ENCODE assay signal across 9 cellular contexts in the genomic region with DNA sequence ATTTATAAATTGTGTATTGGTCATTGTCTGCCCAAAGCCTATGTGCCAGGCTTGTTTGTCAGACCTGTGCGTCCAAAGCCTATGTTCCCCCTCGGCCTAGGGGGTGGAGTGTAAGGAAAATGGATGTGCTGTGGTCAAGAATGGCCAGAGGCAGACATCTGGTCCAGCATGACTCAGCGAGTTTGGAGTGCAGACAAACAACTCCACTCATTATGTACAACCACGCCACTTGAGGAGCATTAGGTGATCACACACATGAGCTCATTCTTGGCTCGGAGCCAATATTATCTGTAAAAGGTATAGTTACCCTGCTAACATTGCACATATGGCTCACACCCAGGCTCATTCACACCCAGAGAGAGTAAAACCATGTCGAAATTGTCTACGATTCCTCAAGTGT.
DNase-seq lines count a peak whose midpoint lies in the region; ATAC-seq, FAIRE-seq and TF ChIP-seq lines count a peak whose summit lies in the region.
"Had no signal": no experiment of that assay in that cellular context is flagged by ENCODE, and none has a peak within 500 bp of the region (broad histone marks: within the 10 kb centered on the region; RNA-seq: fewer than 3 reads in every experiment).

No MANE protein-coding gene starts in this region.

- no peak overlapping the region for H4K91ac ChIP-seq in mesenchymal stem cell (ENCODE audit: low read length)

- H4K8ac ChIP-seq in mesenchymal stem cell (ENCODE audit: low read length), result no peak overlapping the region

- H3K4me2 ChIP-seq in mesenchymal stem cell (ENCODE audit: low read length, poor library complexity, severe bottlenecking), result no peak overlapping the region

- H3K4me3 ChIP-seq in adipocyte (ENCODE audit: low read length) (no peak overlapping the region), mesenchymal stem cell (ENCODE audit: insufficient read depth in 1 of 2, low read depth in 1 of 2, low read length in 2 of 2) (no peak overlapping the region)
- H3K4me3 ChIP-seq: adrenal gland had no signal

- H2BK120ac ChIP-seq in mesenchymal stem cell (ENCODE audit: low read depth, low read length), result no peak overlapping the region

- TF ChIP-seq CTCF in D721Med (IDR thresholded peaks at IDR 0.05; ENCODE audit: insufficient read depth, missing control alignments), result no peak

- 72% methylated on average over 7 of the region's 7 CpGs for WGBS in mesenchymal stem cell

- no peak for FAIRE-seq in D721Med (lab: Jason Lieb, UNC)

- H3K9me3 ChIP-seq in adipocyte (ENCODE audit: control insufficient read depth, low read length), result no peaks in the 10 kb centered on the region
- H3K9me3 ChIP-seq in mesenchymal stem cell (ENCODE audit: control insufficient read depth, low read length), result no peaks in the 10 kb centered on the region
- H3K9me3 ChIP-seq: adrenal gland had no signal

- H3K27ac ChIP-seq in mesenchymal stem cell (ENCODE audit: low read length, poor library complexity, severe bottlenecking), result peak overlapping the region; percentile 11
- H3K27ac ChIP-seq: adrenal gland had no signal

- peak overlapping the region in 1 of 2 experiments; percentile 26 for H3K4ac ChIP-seq in mesenchymal stem cell (ENCODE audit: low read depth in 1 of 2, low read length in 2 of 2)

- no peaks in the 10 kb centered on the region for H3K4me1 ChIP-seq in adipocyte (ENCODE audit: control insufficient read depth, insufficient read depth, low read length)
- peaks cover 7% of the 10 kb centered on the region for H3K4me1 ChIP-seq in mesenchymal stem cell (ENCODE audit: control insufficient read depth, insufficient read depth, low read depth, low read length)
- H3K4me1 ChIP-seq: adrenal gland had no signal

- H2AK5ac ChIP-seq in mesenchymal stem cell (ENCODE audit: low read length, severe bottlenecking), result no peak overlapping the region

- H3K18ac ChIP-seq in mesenchymal stem cell (ENCODE audit: low read depth in 1 of 2, low read length in 2 of 2), result no peak overlapping the region

- DNase-seq in GM04504 (ENCODE audit: low read depth) (peak; percentile 14), NCI-H2029 treated with DMSO at 0.1 percent for 48 hours (lab: John Stamatoyannopoulos, UW) (peak; percentile 99), adipocyte (ENCODE audit: low read depth) (peak; percentile 19), mesenchymal stem cell (peak; percentile 77), GDM1 (lab: John Stamatoyannopoulos, UW) (no peak), D721Med (ENCODE audit: insufficient read length, low spot score) (no peak)
- DNase-seq in stimulated activated CD4-positive, alpha-beta T cell treated with anti-CD3 and anti-CD28 coated beads, Interleukin-12 subunit alpha, Interleukin-12 subunit beta, amount 100 ng/mL, for 4 hours, result no peak
- DNase-seq: adrenal gland had no signal

- no peaks in the 10 kb centered on the region for H3K79me1 ChIP-seq in mesenchymal stem cell (replicated peaks; ENCODE audit: low read length, poor library complexity, severe bottlenecking)

- no peak overlapping the region for H2BK15ac ChIP-seq in mesenchymal stem cell (ENCODE audit: low read depth, poor library complexity, severe bottlenecking)

- no peak overlapping the region for H2AFZ ChIP-seq in mesenchymal stem cell (ENCODE audit: low read depth, low read length)

- H3K36me3 ChIP-seq in adipocyte (ENCODE audit: control insufficient read depth, insufficient read depth, low read length, severe bottlenecking) (no peaks in the 10 kb centered on the region), mesenchymal stem cell (ENCODE audit: control insufficient read depth in 1 of 2, insufficient read depth in 2 of 2, low read depth in 1 of 2, low read length in 2 of 2) (no peaks in the 10 kb centered on the region)
- H3K36me3 ChIP-seq: adrenal gland had no signal

- ATAC-seq in HG02642 (IDR thresholded peaks at IDR 0.05; ENCODE audit: poor library complexity, unreplicated experiment), result no peak

- H3K9ac ChIP-seq in adipocyte (ENCODE audit: low read length) (no peak overlapping the region), mesenchymal stem cell (ENCODE audit: low read length) (no peak overlapping the region)

- H2BK5ac ChIP-seq in mesenchymal stem cell (ENCODE audit: low read depth, low read length, poor library complexity, severe bottlenecking), result no peak overlapping the region

- no peaks in the 10 kb centered on the region for H3K27me3 ChIP-seq in adipocyte (replicated peaks; ENCODE audit: control insufficient read depth, insufficient read depth, low read length)
- no peaks in the 10 kb centered on the region for H3K27me3 ChIP-seq in mesenchymal stem cell (ENCODE audit: control insufficient read depth in 1 of 2, insufficient read depth in 1 of 2, low read length in 2 of 2)
- H3K27me3 ChIP-seq: adrenal gland had no signal

- no peak overlapping the region for H2BK12ac ChIP-seq in mesenchymal stem cell (ENCODE audit: low read length in 2 of 2)

- H3K23ac ChIP-seq in mesenchymal stem cell (ENCODE audit: low read length in 2 of 2), result no peak overlapping the region

- no peak overlapping the region for H3K14ac ChIP-seq in mesenchymal stem cell (ENCODE audit: low read length in 2 of 2)

Comparison
In these comparisons a context has a peak if more than half of its experiments do, and no peak if none do; other contexts are left out.
1. DNase-seq: peak in GM04504 (single experiment), NCI-H2029 treated with DMSO at 0.1 percent for 48 hours (single experiment), adipocyte (single experiment) and mesenchymal stem cell (single experiment); none in GDM1 (single experiment), stimulated activated CD4-positive, alpha-beta T cell treated with anti-CD3 and anti-CD28 coated beads, Interleukin-12 subunit alpha, Interleukin-12 subunit beta, amount 100 ng/mL, for 4 hours (single experiment) and D721Med (single experiment).